In genomic region chr6:6512711-6513110, GRCh38 we compare ENCODE assay signal across 25 cellular contexts.
"Had no signal": no experiment of that assay in that cellular context is flagged by ENCODE, and none has a peak within 500 bp of the region (broad histone marks: within the 10 kb centered on the region; RNA-seq: fewer than 3 reads in every experiment).

No MANE protein-coding gene starts in this region.

- H3K4me3 ChIP-seq: neural progenitor cell, ovary, psoas muscle, right lobe of liver, sigmoid colon, skin epidermis, smooth muscle cell, spleen, stomach, thoracic aorta, thyroid gland, tibial nerve, upper lobe of left lung, vagina had no signal

- H3K27ac ChIP-seq: neural progenitor cell, ovary, parathyroid adenoma, psoas muscle, right lobe of liver, sigmoid colon, skin epidermis, spleen, stomach, thoracic aorta, thyroid gland, tibial nerve, upper lobe of left lung, vagina had no signal

- H3K9me3 ChIP-seq: ovary, right lobe of liver, thoracic aorta, thyroid gland, vagina had no signal

- H3K36me3 ChIP-seq: neural progenitor cell, ovary, right lobe of liver, sigmoid colon, spleen, stomach, thoracic aorta, thyroid gland, tibial nerve, upper lobe of left lung, vagina had no signal

- DNase-seq: natural killer cell; occipital lobe; ovary; posterior cingulate gyrus; psoas muscle; right cardiac atrium; right lobe of liver; sigmoid colon; spleen; stimulated activated CD4-positive, alpha-beta T cell treated with anti-CD3 and anti-CD28 coated beads, Interleukin-12 subunit alpha, Interleukin-12 subunit beta, amount 100 ng/mL, for 4 hours; stimulated activated CD4-positive, alpha-beta T cell treated with anti-CD3 and anti-CD28 coated beads, Interleukin-1b, Interleukin-23, amount 100 ng/mL, for 48 hours; stimulated activated CD4-positive, alpha-beta T cell treated with anti-CD3 and anti-CD28 coated beads, Interleukin-4, amount 100 ng/mL, for 24 hours; stimulated activated naive B cell treated with anti-CD40 and anti-IgM and Interleukin-4, amounts not matched to agents 10 μg/mL and 1 μg/mL and 100 μg/mL, for 72 hours; stimulated activated naive CD4-positive, alpha-beta T cell treated with Interleukin-2 at 50 U/mL for 16 hours; stomach; thyroid gland; trophoblast cell; upper lobe of left lung had no signal

- H3K4me2 ChIP-seq: neural progenitor cell, smooth muscle cell had no signal

- H3K27me3 ChIP-seq: neural progenitor cell, ovary, right lobe of liver, sigmoid colon, thyroid gland, tibial nerve, upper lobe of left lung, vagina had no signal

- H3K79me2 ChIP-seq: parathyroid adenoma had no signal

- H3K4me1 ChIP-seq: neural progenitor cell, parathyroid adenoma, psoas muscle, right lobe of liver, sigmoid colon, stomach, thyroid gland, tibial nerve, upper lobe of left lung, vagina had no signal

- H2AFZ ChIP-seq: neural progenitor cell, parathyroid adenoma had no signal

- H3K9ac ChIP-seq: neural progenitor cell, parathyroid adenoma had no signal
